3 cellular contexts compared by ENCODE assay signal in the genomic region with DNA sequence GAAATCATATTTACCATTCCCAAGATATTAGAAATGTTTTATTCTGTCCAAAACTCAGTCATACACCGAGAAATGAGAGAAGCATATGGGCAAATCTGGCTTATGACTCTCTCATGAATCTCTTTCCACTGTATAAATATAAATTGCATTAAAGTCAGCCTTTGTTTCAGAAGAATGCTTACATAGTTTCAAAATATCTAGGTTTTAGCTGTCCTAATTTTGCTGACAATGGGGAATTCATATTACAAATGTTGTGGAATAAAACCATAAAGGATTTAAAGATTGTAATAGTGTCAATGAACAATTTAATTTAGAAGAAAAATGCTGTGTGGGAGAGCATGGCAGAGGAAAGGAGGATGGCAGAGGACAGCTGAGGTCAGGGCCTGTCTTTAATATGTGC.
A peak's percentile ranks its signal among the peaks of the same experiment; 100 is the strongest.
TF ChIP-seq lines count a peak whose summit lies in the region.

No MANE protein-coding gene starts in this region.

TF ChIP-seq in A549, 52 proteins besides CTCF, POLR2A, EP300 and RAD21:
- TF ChIP-seq CEBPB (IDR thresholded peaks at IDR 0.05) (no peak), MAFK (IDR thresholded peaks at IDR 0.05; ENCODE audit: partially characterized antibody) (peak; percentile 90)

TF ChIP-seq in IMR-90, 13 proteins besides CTCF, POLR2A, EP300 and RAD21:
- TF ChIP-seq BHLHE40 (IDR thresholded peaks at IDR 0.05; ENCODE audit: low read depth, low read length) (no peak), MXI1 (IDR thresholded peaks at IDR 0.05; ENCODE audit: borderline replicate concordance, low read depth, low read length) (no peak), FOS (IDR thresholded peaks at IDR 0.05; ENCODE audit: low read depth, low read length) (no peak), MAFK (IDR thresholded peaks at IDR 0.05; ENCODE audit: low read depth, low read length) (peak; percentile 88), NFE2L2 (IDR thresholded peaks at IDR 0.05; ENCODE audit: low read depth, low read length) (no peak)

TF ChIP-seq in K562, 482 proteins besides CTCF, POLR2A, EP300 and RAD21:
- TF ChIP-seq C11orf30 (IDR thresholded peaks at IDR 0.05; ENCODE audit: low read depth) (peak; percentile 29; the same call in 1 of the 2 replicates), MAFF (IDR thresholded peaks at IDR 0.05; ENCODE audit: low read length) (peak; percentile 46; the same call in 1 of the 2 replicates), RBM39 (optimal IDR thresholded peaks at IDR 0.05; ENCODE audit: low read depth, low read length) (no peak), MAFK (IDR thresholded peaks at IDR 0.05; ENCODE audit: low read length) (peak; percentile 37; the same call in 1 of the 2 replicates), ZNF316 (IDR thresholded peaks at IDR 0.05) (peak; percentile 60; the same call in 1 of the 2 replicates)
